In the genomic region with DNA sequence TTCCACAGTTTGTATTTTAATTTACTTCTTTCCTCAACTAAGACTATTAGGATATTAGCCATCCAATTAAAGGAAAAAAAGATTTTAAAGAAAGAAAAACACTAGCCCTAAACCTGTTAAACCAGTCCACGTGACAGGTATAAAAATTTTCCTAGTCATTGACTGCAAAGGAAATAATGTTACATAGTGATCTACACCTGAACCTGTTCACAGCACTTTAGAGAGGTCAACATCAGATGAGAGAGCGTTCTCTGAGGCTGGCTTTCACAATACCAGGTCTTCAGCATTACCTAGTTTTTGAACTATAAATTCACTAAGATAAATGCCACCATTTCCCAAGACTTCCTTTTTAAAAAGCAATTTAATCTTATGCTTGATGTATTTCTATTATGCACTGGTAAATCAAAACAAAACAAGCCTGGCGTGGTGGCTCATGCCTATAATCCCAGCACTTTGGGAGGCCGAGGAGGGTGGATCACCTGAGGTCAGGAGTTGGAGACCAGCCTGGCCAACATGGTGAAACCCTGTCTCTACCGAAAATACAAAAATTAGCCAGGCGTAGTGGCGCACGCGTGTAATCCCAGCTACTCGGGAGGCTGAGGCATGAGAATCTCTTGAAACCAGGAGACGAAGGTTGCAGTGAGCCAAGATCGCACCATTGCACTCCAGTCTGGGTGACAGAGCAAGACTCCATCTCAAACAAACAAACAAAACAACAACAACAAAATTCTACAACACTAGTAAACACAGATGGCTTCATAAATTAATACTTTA, we compare ENCODE assay signal across 10 cellular contexts. TPM values are rescaled to one million over a fixed set of nuclear protein-coding genes. Genes with fewer than 3 reads are reported as not detected.
DNase-seq lines count a peak whose midpoint lies in the region; ATAC-seq and TF ChIP-seq lines count a peak whose summit lies in the region.
"Not testable (repeated sequence)": the region's sequence is repeated elsewhere in the genome, so short reads cannot be mapped to it uniquely, and the experiment has no call there.
"Had no signal": no experiment of that assay in that cellular context is flagged by ENCODE, and none has a peak within 500 bp of the region (broad histone marks: within the 10 kb centered on the region; RNA-seq: fewer than 3 reads in every experiment).

No MANE protein-coding gene starts in this region.

- WGBS in HUES64, result 90% methylated on average over 12 of the region's 12 CpGs
- 82% methylated on average over 12 of the region's 12 CpGs for WGBS in suprapubic skin

- not testable (repeated sequence) for H3K27me3 ChIP-seq in CD8-positive, alpha-beta T cell (ENCODE audit: insufficient read depth, low read length); HUES64 (ENCODE audit: insufficient read depth, low read length); iPS-18a (ENCODE audit: control insufficient read depth, insufficient read depth, low read length); suprapubic skin

- not testable (repeated sequence) for H3K9ac ChIP-seq in HUES64 (ENCODE audit: low read depth, low read length)
- H3K9ac ChIP-seq in iPS-18a (ENCODE audit: low read length), result peak overlapping the region; percentile 95

- peak overlapping the region; percentile 87 for H3K4me3 Mint-ChIP-seq in CD8-positive, alpha-beta T cell
- peak overlapping the region; percentile 96 to 99 for H3K4me3 Mint-ChIP-seq in activated T-cell treated with anti-CD3 and anti-CD28 coated beads, Interleukin-2, amount 50 U/mL, for 72 hours
- H3K4me3 Mint-ChIP-seq in dendritic cell treated with granulocyte-macrophage colony-stimulating factor and Interleukin-4, amounts not matched to agents 40 ng/mL and 50 ng/mL, for 4 days, result not testable (repeated sequence)
- peak overlapping the region; percentile 98 for H3K4me3 Mint-ChIP-seq in neural crest cell

- ATAC-seq in CD8-positive, alpha-beta T cell; activated T-cell treated with anti-CD3 and anti-CD28 coated beads, Interleukin-2, amount 50 U/mL, for 72 hours (replicated peaks in 1 of 2): not testable (repeated sequence)

- H3K4me1 Mint-ChIP-seq in CD8-positive, alpha-beta T cell (ENCODE audit: low read depth), result peaks cover 18% of the 10 kb centered on the region
- H3K4me1 Mint-ChIP-seq in activated T-cell treated with anti-CD3 and anti-CD28 coated beads, Interleukin-2, amount 50 U/mL, for 72 hours (ENCODE audit: low read depth), result peaks cover 32% of the 10 kb centered on the region
- H3K4me1 Mint-ChIP-seq in dendritic cell treated with granulocyte-macrophage colony-stimulating factor and Interleukin-4, amounts not matched to agents 40 ng/mL and 50 ng/mL, for 4 days (ENCODE audit: low read depth), result peaks cover 32% of the 10 kb centered on the region
- H3K4me1 Mint-ChIP-seq in neural crest cell, result peaks cover 52% of the 10 kb centered on the region

- TF ChIP-seq CTCF in CD8-positive, alpha-beta T cell (IDR thresholded peaks at IDR 0.05); RWPE1 (conservative IDR thresholded peaks at IDR 0.05; ENCODE audit: low read depth); neural crest cell (conservative IDR thresholded peaks at IDR 0.05); suprapubic skin (IDR thresholded peaks at IDR 0.05): not testable (repeated sequence)

- H3K9me3 Mint-ChIP-seq in CD8-positive, alpha-beta T cell; activated T-cell treated with anti-CD3 and anti-CD28 coated beads, Interleukin-2, amount 50 U/mL, for 72 hours; dendritic cell treated with granulocyte-macrophage colony-stimulating factor and Interleukin-4, amounts not matched to agents 40 ng/mL and 50 ng/mL, for 4 days; neural crest cell: not testable (repeated sequence)

- intact Hi-C loops in CD8-positive, alpha-beta T cell (cut with DNase I, micrococcal nuclease), result loop anchor here in 1 of 2 experiments (5.0 kb wide), 1 partner anchor 755 kb away; a partner anchor contains a TSS
- intact Hi-C loops in dendritic cell treated with granulocyte-macrophage colony-stimulating factor and Interleukin-4, amounts not matched to agents 40 ng/mL and 50 ng/mL, for 4 days (cut with micrococcal nuclease), result loop anchor here (10.0 kb wide), 1 partner anchor 48 kb away; a partner anchor contains a TSS

- DNase-seq in CD8-positive, alpha-beta T cell; activated T-cell treated with anti-CD3 and anti-CD28 coated beads, Interleukin-2, amount 50 U/mL, for 72 hours; neural crest cell (ENCODE audit: low read depth, low spot score); suprapubic skin (ENCODE audit: low spot score in 2 of 2): not testable (repeated sequence)
- DNase-seq in RWPE1 (ENCODE audit: low spot score), result peak; percentile 3

- not testable (repeated sequence) for TF ChIP-seq POLR2A in suprapubic skin (IDR thresholded peaks at IDR 0.05)

- H3K4me1 ChIP-seq in CD8-positive, alpha-beta T cell (ENCODE audit: insufficient read depth, low read length), result peaks cover 16% of the 10 kb centered on the region
- peaks cover 25% of the 10 kb centered on the region for H3K4me1 ChIP-seq in HUES64 (ENCODE audit: insufficient read depth, low read length)
- H3K4me1 ChIP-seq in iPS-18a (ENCODE audit: control insufficient read depth, low read depth, low read length), result peaks cover 24% of the 10 kb centered on the region
- peaks cover 42% of the 10 kb centered on the region for H3K4me1 ChIP-seq in suprapubic skin

- not testable (repeated sequence) for H3K36me3 Mint-ChIP-seq in CD8-positive, alpha-beta T cell; activated T-cell treated with anti-CD3 and anti-CD28 coated beads, Interleukin-2, amount 50 U/mL, for 72 hours (ENCODE audit: insufficient read depth in 2 of 2); neural crest cell (ENCODE audit: low read depth)
- peaks cover 13% of the 10 kb centered on the region for H3K36me3 Mint-ChIP-seq in dendritic cell treated with granulocyte-macrophage colony-stimulating factor and Interleukin-4, amounts not matched to agents 40 ng/mL and 50 ng/mL, for 4 days (ENCODE audit: low read depth)

- not testable (repeated sequence) for H3K27ac ChIP-seq in CD8-positive, alpha-beta T cell (ENCODE audit: low read depth, low read length); HUES64 (ENCODE audit: low read depth, low read length); iPS-18a (ENCODE audit: low read length); suprapubic skin
- peak overlapping the region; percentile 71 for H3K27ac ChIP-seq in RWPE1

- H3K36me3 ChIP-seq in CD8-positive, alpha-beta T cell (ENCODE audit: insufficient read depth, low read length); iPS-18a (ENCODE audit: control insufficient read depth, low read depth, low read length); suprapubic skin: not testable (repeated sequence)
- H3K36me3 ChIP-seq in HUES64 (ENCODE audit: insufficient read depth, low read length), result peaks cover 29% of the 10 kb centered on the region

- POLR2A ChIA-PET in CD8-positive, alpha-beta T cell (lab: Charles Lee); RWPE1 (lab: Yijun Ruan, JAX; ENCODE audit: low non-redundant PET): not testable (repeated sequence)

- not testable (repeated sequence) for H3K4me3 ChIP-seq in CD8-positive, alpha-beta T cell (ENCODE audit: low read depth, low read length)
- H3K4me3 ChIP-seq in HUES64 (ENCODE audit: low read length) (peak overlapping the region; percentile 89), iPS-18a (ENCODE audit: low read length) (peak overlapping the region; percentile 99), suprapubic skin (peak overlapping the region; percentile 73)

- CTCF ChIA-PET in CD8-positive, alpha-beta T cell (lab: Charles Lee); RWPE1 (lab: Yijun Ruan, JAX): not testable (repeated sequence)

- H3K27ac Mint-ChIP-seq in CD8-positive, alpha-beta T cell, result not testable (repeated sequence)
- peak overlapping the region; percentile 45 for H3K27ac Mint-ChIP-seq in activated T-cell treated with anti-CD3 and anti-CD28 coated beads, Interleukin-2, amount 50 U/mL, for 72 hours
- H3K27ac Mint-ChIP-seq in dendritic cell treated with granulocyte-macrophage colony-stimulating factor and Interleukin-4, amounts not matched to agents 40 ng/mL and 50 ng/mL, for 4 days, result peak overlapping the region; percentile 90
- H3K27ac Mint-ChIP-seq in neural crest cell (ENCODE audit: unreplicated experiment), result peak overlapping the region; percentile 62

- not testable (repeated sequence) for TF ChIP-seq EP300 in suprapubic skin (IDR thresholded peaks at IDR 0.05)

- H3K27me3 Mint-ChIP-seq in CD8-positive, alpha-beta T cell (ENCODE audit: low read depth); activated T-cell treated with anti-CD3 and anti-CD28 coated beads, Interleukin-2, amount 50 U/mL, for 72 hours (ENCODE audit: low read depth); dendritic cell treated with granulocyte-macrophage colony-stimulating factor and Interleukin-4, amounts not matched to agents 40 ng/mL and 50 ng/mL, for 4 days; neural crest cell (ENCODE audit: low read depth): not testable (repeated sequence)

- H3K9me3 ChIP-seq in CD8-positive, alpha-beta T cell (ENCODE audit: low read length); HUES64 (ENCODE audit: insufficient read depth, low read depth, low read length); iPS-18a (ENCODE audit: control insufficient read depth, low read depth, low read length); suprapubic skin: not testable (repeated sequence)

RNA-seq across cellular contexts. Expression of a gene that starts 18.8 kb away (rescaled TPM):
- not detected for total RNA-seq in CD8-positive, alpha-beta T cell
- not detected for polyA plus RNA-seq in HUES64 (2013, experiment 1 of 2)
- not detected for polyA plus RNA-seq in HUES64 (2013, experiment 2 of 2)
- total RNA-seq in activated T-cell treated with anti-CD3 and anti-CD28 coated beads, Interleukin-2, amount 50 U/mL, for 72 hours, result not detected
- not detected in 2 replicates for total RNA-seq in neural crest cell
- not detected for total RNA-seq in suprapubic skin
- total RNA-seq: left lobe of liver, occipital lobe had no signal

RNA-seq across cellular contexts. Expression of a gene that starts 49.7 kb away (rescaled TPM):
- 10 to 100 TPM; 30.7 to 34.2 TPM for total RNA-seq in CD8-positive, alpha-beta T cell
- 64.8 TPM for polyA plus RNA-seq in HUES64 (2013, experiment 1 of 2)
- polyA plus RNA-seq in HUES64 (2013, experiment 2 of 2), result 75.1 TPM
- total RNA-seq in activated T-cell treated with anti-CD3 and anti-CD28 coated beads, Interleukin-2, amount 50 U/mL, for 72 hours, result 10 to 100 TPM; 53.2 to 53.3 TPM
- 193 and 211 TPM in 2 replicates for total RNA-seq in neural crest cell
- 10 to 100 TPM; 47.9 to 56.2 (median 51.4) TPM for total RNA-seq in suprapubic skin

RNA-seq across cellular contexts. Expression of a gene that starts 49.7 kb away (rescaled TPM):
- total RNA-seq in CD8-positive, alpha-beta T cell, result 10 to 100 TPM in 1 of 2 experiments, 1 to 10 TPM in 1; 5.3 to 11.1 TPM
- polyA plus RNA-seq in HUES64 (2013, experiment 1 of 2), result 11.5 TPM
- polyA plus RNA-seq in HUES64 (2013, experiment 2 of 2), result 12.0 TPM
- total RNA-seq in activated T-cell treated with anti-CD3 and anti-CD28 coated beads, Interleukin-2, amount 50 U/mL, for 72 hours, result 10 to 100 TPM; 39.4 to 42.3 TPM
- total RNA-seq in neural crest cell (31.0 and 36.5 TPM in 2 replicates), suprapubic skin (10 to 100 TPM; 10.5 to 39.3 (median 16.1) TPM)
